24 cellular contexts compared by ENCODE assay signal in genomic region chr6:90508753-90509152, GRCh38.
DNase-seq lines count a peak whose midpoint lies in the region; TF ChIP-seq lines count a peak whose summit lies in the region.
"Had no signal": no experiment of that assay in that cellular context is flagged by ENCODE, and none has a peak within 500 bp of the region (broad histone marks: within the 10 kb centered on the region; RNA-seq: fewer than 3 reads in every experiment).

No MANE protein-coding gene starts in this region.

- H3K9me2 ChIP-seq in Karpas-422 (replicated peaks; ENCODE audit: insufficient read depth, low read length) = no peaks in the 10 kb centered on the region

- DNase-seq in ELR (ENCODE audit: low read depth) = peak; percentile 10
- DNase-seq in Karpas-422 = peak; percentile 59
- DNase-seq in WERI-Rb-1 = peak; percentile 13
- peak; percentile 31 for DNase-seq in neural progenitor cell (ENCODE audit: low spot score)
- no peak for DNase-seq in NCI-H345 (lab: John Stamatoyannopoulos, UW)
- DNase-seq in SK-N-DZ (ENCODE audit: low spot score) = no peak
- no peak for DNase-seq in GM10248 (ENCODE audit: extremely low spot score)
- DNase-seq: activated CD4-positive, alpha-beta T cell treated with anti-CD3 and anti-CD28 coated beads, Interleukin-2, amount 10 ng/mL, durations not matched to agents 7 days and 5 days; activated naive CD8-positive, alpha-beta T cell treated with anti-CD3 and anti-CD28 coated beads, Interleukin-2, amount 10 ng/mL, durations not matched to agents 7 days and 5 days; GF-D8; kidney; NCI-H1417 treated with DMSO at 0.1 percent for 48 hours; NCI-H2081 treated with DMSO at 0.1 percent for 48 hours; pancreas; right cardiac atrium; stimulated activated CD4-positive, alpha-beta T cell treated with anti-CD3 and anti-CD28 coated beads, Interleukin-12 subunit alpha, Interleukin-12 subunit beta, amount 100 ng/mL, for 4 hours; stimulated activated CD4-positive, alpha-beta T cell treated with anti-CD3 and anti-CD28 coated beads, Interleukin-4, amount 100 ng/mL, for 24 hours; stimulated activated naive B cell treated with anti-CD40 and anti-IgM and Interleukin-4, amounts not matched to agents 10 μg/mL and 1 μg/mL and 100 μg/mL, for 72 hours; T-helper 2 cell had no signal

- H3K4me1 Mint-ChIP-seq in neural progenitor cell = no peaks in the 10 kb centered on the region
- H3K4me1 Mint-ChIP-seq: central memory CD8-positive, alpha-beta T cell; stimulated activated naive B cell treated with anti-CD40 and anti-IgM and Interleukin-4, amounts not matched to agents 10 μg/mL and 1 μg/mL and 100 μg/mL, for 72 hours had no signal

- H3K36me3 ChIP-seq in Karpas-422 (ENCODE audit: insufficient read depth, low read length) (peaks cover 13% of the 10 kb centered on the region; the same call in 1 of the 2 replicates), WERI-Rb-1 (no peaks in the 10 kb centered on the region), neural progenitor cell (no peaks in the 10 kb centered on the region)
- H3K36me3 ChIP-seq: pancreas had no signal

- H3K4me3 Mint-ChIP-seq in neural progenitor cell = no peak overlapping the region
- H3K4me3 Mint-ChIP-seq: activated CD4-positive, alpha-beta T cell treated with anti-CD3 and anti-CD28 coated beads, Interleukin-2, amount 10 ng/mL, durations not matched to agents 7 days and 5 days; activated naive CD8-positive, alpha-beta T cell treated with anti-CD3 and anti-CD28 coated beads, Interleukin-2, amount 10 ng/mL, durations not matched to agents 7 days and 5 days; activated T-helper 17 cell treated with anti-CD3 and anti-CD28 coated beads, Interleukin-2, amount 50 U/mL, for 72 hours; central memory CD8-positive, alpha-beta T cell; natural killer cell treated with Interleukin-12 subunit alpha and Interleukin-12 subunit beta and Interleukin-15 and Interleukin-18, amount 100 ng/mL, for 72 hours; stimulated activated naive B cell treated with anti-CD40 and anti-IgM and Interleukin-4, amounts not matched to agents 10 μg/mL and 1 μg/mL and 100 μg/mL, for 72 hours had no signal

- H3K79me2 ChIP-seq in Karpas-422 (ENCODE audit: low read length) = no peaks in the 10 kb centered on the region
- no peaks in the 10 kb centered on the region for H3K79me2 ChIP-seq in neural progenitor cell (ENCODE audit: low read depth)

- H3K27ac ChIP-seq in Karpas-422 (ENCODE audit: low read length) = no peak overlapping the region
- H3K27ac ChIP-seq in WERI-Rb-1 = no peak overlapping the region
- H3K27ac ChIP-seq in neural progenitor cell = no peak overlapping the region
- H3K27ac ChIP-seq: pancreas, SK-N-MC, VCaP had no signal

- H3K36me3 Mint-ChIP-seq in neural progenitor cell = peaks cover 22% of the 10 kb centered on the region

- H3K9me3 ChIP-seq in Karpas-422 (ENCODE audit: low read length) (no peaks in the 10 kb centered on the region), WERI-Rb-1 (ENCODE audit: severe bottlenecking) (no peaks in the 10 kb centered on the region), neural progenitor cell (ENCODE audit: low read depth) (no peaks in the 10 kb centered on the region)
- H3K9me3 ChIP-seq: pancreas had no signal

- no peak overlapping the region for H3K9ac ChIP-seq in Karpas-422 (ENCODE audit: low read length)
- H3K9ac ChIP-seq in neural progenitor cell = no peak overlapping the region

- no peaks in the 10 kb centered on the region for H3K27me3 ChIP-seq in Karpas-422 (ENCODE audit: low read length)
- H3K27me3 ChIP-seq in WERI-Rb-1 (ENCODE audit: insufficient read depth, low read depth, severe bottlenecking) = no peaks in the 10 kb centered on the region
- H3K27me3 ChIP-seq in neural progenitor cell = no peaks in the 10 kb centered on the region
- H3K27me3 ChIP-seq: pancreas had no signal

- CTCF ChIA-PET in GM10248 (lab: Yijun Ruan, JAX) = no interaction called here

- TF ChIP-seq CTCF in WERI-Rb-1 (IDR thresholded peaks at IDR 0.05; ENCODE audit: low read depth, low read length) (no peak), neural progenitor cell (IDR thresholded peaks at IDR 0.05) (peak; percentile 53), GM10248 (IDR thresholded peaks at IDR 0.05; ENCODE audit: control extremely low read depth, extremely low read depth, low read depth, missing control alignments) (no peak)

- no peak overlapping the region for H3K4me3 ChIP-seq in Karpas-422 (ENCODE audit: low read length)
- no peak overlapping the region for H3K4me3 ChIP-seq in WERI-Rb-1 (ENCODE audit: low read depth, low read length)
- no peak overlapping the region for H3K4me3 ChIP-seq in neural progenitor cell
- H3K4me3 ChIP-seq: pancreas, SK-N-MC had no signal

- H4K20me1 ChIP-seq in Karpas-422 (ENCODE audit: insufficient read depth, low read depth, low read length) = no peaks in the 10 kb centered on the region
- no peaks in the 10 kb centered on the region for H4K20me1 ChIP-seq in neural progenitor cell (ENCODE audit: low read depth)

- peaks cover 11% of the 10 kb centered on the region for H3F3A ChIP-seq in neural progenitor cell (ENCODE audit: low read depth)

- H3K4me2 ChIP-seq in Karpas-422 (ENCODE audit: low read depth, low read length, poor library complexity, severe bottlenecking) (no peak overlapping the region), neural progenitor cell (no peak overlapping the region)

- POLR2A ChIA-PET in GM10248 (lab: Yijun Ruan, JAX) = no interaction called here

- no peaks in the 10 kb centered on the region for H3K27me3 Mint-ChIP-seq in neural progenitor cell (ENCODE audit: insufficient read depth, low read depth)
- H3K27me3 Mint-ChIP-seq: activated naive CD8-positive, alpha-beta T cell treated with anti-CD3 and anti-CD28 coated beads, Interleukin-2, amount 10 ng/mL, durations not matched to agents 7 days and 5 days; activated T-helper 17 cell treated with anti-CD3 and anti-CD28 coated beads, Interleukin-2, amount 50 U/mL, for 72 hours; central memory CD8-positive, alpha-beta T cell; natural killer cell treated with Interleukin-12 subunit alpha and Interleukin-12 subunit beta and Interleukin-15 and Interleukin-18, amount 100 ng/mL, for 72 hours; stimulated activated naive B cell treated with anti-CD40 and anti-IgM and Interleukin-4, amounts not matched to agents 10 μg/mL and 1 μg/mL and 100 μg/mL, for 72 hours had no signal

- H3K9me3 Mint-ChIP-seq in neural progenitor cell = peaks cover 8% of the 10 kb centered on the region

- H3K27ac Mint-ChIP-seq in neural progenitor cell = no peak overlapping the region
- H3K27ac Mint-ChIP-seq: activated CD4-positive, alpha-beta T cell treated with anti-CD3 and anti-CD28 coated beads, Interleukin-2, amount 10 ng/mL, durations not matched to agents 7 days and 5 days; activated naive CD8-positive, alpha-beta T cell treated with anti-CD3 and anti-CD28 coated beads, Interleukin-2, amount 10 ng/mL, durations not matched to agents 7 days and 5 days; activated T-helper 17 cell treated with anti-CD3 and anti-CD28 coated beads, Interleukin-2, amount 50 U/mL, for 72 hours; natural killer cell treated with Interleukin-12 subunit alpha and Interleukin-12 subunit beta and Interleukin-15 and Interleukin-18, amount 100 ng/mL, for 72 hours; stimulated activated naive B cell treated with anti-CD40 and anti-IgM and Interleukin-4, amounts not matched to agents 10 μg/mL and 1 μg/mL and 100 μg/mL, for 72 hours had no signal

- H3K4me1 ChIP-seq in Karpas-422 (ENCODE audit: low read length) (peaks cover 7% of the 10 kb centered on the region), neural progenitor cell (peaks cover 1% of the 10 kb centered on the region)
- H3K4me1 ChIP-seq: pancreas had no signal

- H2AFZ ChIP-seq in Karpas-422 (ENCODE audit: low read length) (no peak overlapping the region), neural progenitor cell (replicated peaks) (no peak overlapping the region)

Comparison
In these comparisons a context has a peak if more than half of its experiments do, and no peak if none do; other contexts are left out.
1. DNase-seq: peak in ELR (single experiment), Karpas-422 (single experiment), WERI-Rb-1 (single experiment) and neural progenitor cell (single experiment); none in NCI-H345 (single experiment), SK-N-DZ (single experiment) and GM10248 (single experiment).